ENCODE assay signal across 8 cellular contexts in genomic region chr11:65496304-65497140, GRCh38. TPM values are rescaled to one million over a fixed set of nuclear protein-coding genes. Genes with fewer than 3 reads are reported as not detected.
DNase-seq lines count a peak whose midpoint lies in the region; ATAC-seq and TF ChIP-seq lines count a peak whose summit lies in the region.

No MANE protein-coding gene starts in this region.

- H2AFZ ChIP-seq in neural progenitor cell (replicated peaks): no peak overlapping the region

- peaks cover 4% of the 10 kb centered on the region for H3K27me3 Mint-ChIP-seq in neural progenitor cell (ENCODE audit: insufficient read depth, low read depth)

- ATAC-seq in GM21367 (IDR thresholded peaks at IDR 0.05; ENCODE audit: unreplicated experiment) (peak; percentile 6), HG02885 (IDR thresholded peaks at IDR 0.05; ENCODE audit: poor library complexity, unreplicated experiment) (no peak)

- peaks cover 47% of the 10 kb centered on the region for H3K4me1 Mint-ChIP-seq in neural progenitor cell

- peaks cover 97% of the 10 kb centered on the region for H3K79me2 ChIP-seq in neural progenitor cell (ENCODE audit: low read depth)

- H3K9me3 Mint-ChIP-seq in neural progenitor cell: peaks cover 3% of the 10 kb centered on the region

- H3F3A ChIP-seq in neural progenitor cell (ENCODE audit: low read depth): peaks cover 71% of the 10 kb centered on the region

- peak overlapping the region; percentile 90 for H3K4me2 ChIP-seq in neural progenitor cell

- H3K4me3 ChIP-seq in AG10803 (ENCODE audit: low read length) (peak overlapping the region; percentile 56), NT2/D1 (ENCODE audit: insufficient read length, low read depth) (peak overlapping the region; percentile 11), endocrine pancreas (ENCODE audit: control insufficient read depth, insufficient read depth, low read length) (peak overlapping the region; percentile 62), neural progenitor cell (peak overlapping the region; percentile 54)

- H3K4me1 ChIP-seq in NT2/D1 (ENCODE audit: insufficient read depth, insufficient read length) (peaks cover 9% of the 10 kb centered on the region), endocrine pancreas (ENCODE audit: control insufficient read depth, insufficient read depth, low read length) (no peaks in the 10 kb centered on the region), neural progenitor cell (peaks cover 37% of the 10 kb centered on the region)

- peak; percentile 73 for DNase-seq in AG10803 (ENCODE audit: low read depth)
- DNase-seq in NT2/D1 (ENCODE audit: low read depth, low spot score): no peak
- DNase-seq in neural progenitor cell (ENCODE audit: low spot score): no peak
- DNase-seq in hepatic stellate cell (ENCODE audit: low spot score): no peak
- no peak for DNase-seq in GM20000 (ENCODE audit: low spot score)

- peaks cover 19% of the 10 kb centered on the region for H3K36me3 ChIP-seq in NT2/D1 (ENCODE audit: insufficient read depth, insufficient read length, low read length)
- peaks cover 13% of the 10 kb centered on the region for H3K36me3 ChIP-seq in endocrine pancreas (ENCODE audit: control insufficient read depth, insufficient read depth, low read length)
- peaks cover 23% of the 10 kb centered on the region for H3K36me3 ChIP-seq in neural progenitor cell

- no peaks in the 10 kb centered on the region for H3K36me3 Mint-ChIP-seq in neural progenitor cell

- H3K9me3 ChIP-seq in NT2/D1 (ENCODE audit: insufficient read depth, low read length) (no peaks in the 10 kb centered on the region), endocrine pancreas (ENCODE audit: control insufficient read depth, low read length) (no peaks in the 10 kb centered on the region), neural progenitor cell (ENCODE audit: low read depth) (no peaks in the 10 kb centered on the region)

- peak overlapping the region; percentile 81 for H3K27ac Mint-ChIP-seq in neural progenitor cell

- no peaks in the 10 kb centered on the region for H3K27me3 ChIP-seq in NT2/D1 (ENCODE audit: insufficient read depth, insufficient read length)
- no peaks in the 10 kb centered on the region for H3K27me3 ChIP-seq in endocrine pancreas (ENCODE audit: control insufficient read depth, insufficient read depth, low read length)
- no peaks in the 10 kb centered on the region for H3K27me3 ChIP-seq in neural progenitor cell

- peak overlapping the region; percentile 90 for H3K27ac ChIP-seq in neural progenitor cell

- TF ChIP-seq CTCF in AG10803 (conservative IDR thresholded peaks at IDR 0.05; ENCODE audit: low read length): no peak
- TF ChIP-seq CTCF in neural progenitor cell (IDR thresholded peaks at IDR 0.05): no peak
- TF ChIP-seq CTCF in GM20000 (IDR thresholded peaks at IDR 0.05; ENCODE audit: extremely low read depth, missing control alignments): no peak

- no peak overlapping the region for H3K4me3 Mint-ChIP-seq in neural progenitor cell

- H3K9ac ChIP-seq in NT2/D1 (ENCODE audit: insufficient read length, low read depth) (peak overlapping the region; percentile 47), endocrine pancreas (ENCODE audit: control insufficient read depth, insufficient read depth, low read length) (peak overlapping the region; percentile 47), neural progenitor cell (no peak overlapping the region)

- H4K20me1 ChIP-seq in neural progenitor cell (ENCODE audit: low read depth): peaks cover 26% of the 10 kb centered on the region

RNA-seq across cellular contexts. Expression of gene MALAT1, which starts 2.3 kb away (rescaled TPM):
- total RNA-seq in neural progenitor cell (ENCODE audit: low replicate concordance): 5,397 and 9,030 TPM in 2 replicates

RNA-seq across cellular contexts. Expression of gene SCYL1, which starts 28.4 kb away (rescaled TPM):
- 16.9 and 45.2 TPM in 2 replicates for total RNA-seq in neural progenitor cell (ENCODE audit: low replicate concordance)

Comparison
In these comparisons a context has a peak if more than half of its experiments do, and no peak if none do; other contexts are left out.
1. H3K4me3 ChIP-seq: peak in every context shown above with its lines; median percentile 62 in endocrine pancreas; 56 in AG10803; 54 in neural progenitor cell; 11 in NT2/D1.